11 cellular contexts compared by ENCODE assay signal in the genomic region with DNA sequence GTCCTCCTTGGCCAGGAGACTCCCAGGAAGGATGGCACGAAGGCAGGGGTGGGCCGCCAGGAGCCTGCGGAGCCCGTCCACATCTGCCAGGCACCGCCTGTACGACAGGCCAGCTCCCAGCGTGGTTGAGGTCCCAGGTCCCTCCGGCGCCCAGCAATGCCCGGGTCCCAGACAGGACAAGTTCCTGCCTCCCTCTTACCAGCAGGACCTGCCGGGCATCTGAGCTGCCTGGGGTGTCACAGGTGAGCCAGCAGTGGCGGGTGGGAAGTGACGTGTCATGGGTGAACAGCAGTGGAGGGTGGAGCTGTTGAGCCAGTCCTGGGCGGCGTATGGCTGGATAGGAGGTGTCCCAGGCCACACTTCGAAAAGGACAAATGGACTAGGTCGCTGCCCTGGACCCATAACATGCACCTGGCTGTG. TPM values are rescaled to one million over a fixed set of nuclear protein-coding genes. Genes with fewer than 3 reads are reported as not detected.
DNase-seq lines count a peak whose midpoint lies in the region; TF ChIP-seq lines count a peak whose summit lies in the region.
"Had no signal": no experiment of that assay in that cellular context is flagged by ENCODE, and none has a peak within 500 bp of the region (broad histone marks: within the 10 kb centered on the region; RNA-seq: fewer than 3 reads in every experiment).

No MANE protein-coding gene starts in this region.

- no peaks in the 10 kb centered on the region for H3K27me3 ChIP-seq in hepatocyte
- H3K27me3 ChIP-seq: vagina had no signal

- H4K20me1 ChIP-seq in hepatocyte (ENCODE audit: insufficient read depth, poor library complexity, severe bottlenecking) = no peaks in the 10 kb centered on the region

- H3K4me3 ChIP-seq in hepatocyte = no peak overlapping the region
- H3K4me3 ChIP-seq: vagina had no signal

- no peak overlapping the region for H3K4me2 ChIP-seq in hepatocyte

- no peaks in the 10 kb centered on the region for H3K79me2 ChIP-seq in hepatocyte

- H3K27ac ChIP-seq in temporal lobe (ENCODE audit: low read depth, low read length) (peak overlapping the region; percentile 25), hepatocyte (no peak overlapping the region)
- H3K27ac ChIP-seq: vagina had no signal

- WGBS in hepatocyte (ENCODE audit: low lambda C conversion rate, missing lambda C conversion rate) = 83% methylated on average over 17 of the region's 17 CpGs

- no peak for TF ChIP-seq CTCF in hepatocyte (IDR thresholded peaks at IDR 0.05; ENCODE audit: poor library complexity)

- no peaks in the 10 kb centered on the region for H3K9me3 ChIP-seq in hepatocyte (ENCODE audit: low read depth)
- H3K9me3 ChIP-seq: vagina had no signal

- no peaks in the 10 kb centered on the region for H3K36me3 ChIP-seq in hepatocyte (replicated peaks; ENCODE audit: insufficient read depth, low read depth)
- H3K36me3 ChIP-seq: vagina had no signal

- H3K4me1 ChIP-seq in hepatocyte (ENCODE audit: insufficient read depth) = no peaks in the 10 kb centered on the region
- H3K4me1 ChIP-seq: vagina had no signal

- no peaks in the 10 kb centered on the region for H3K9me2 ChIP-seq in hepatocyte (replicated peaks; ENCODE audit: insufficient read depth)

- H2AFZ ChIP-seq in hepatocyte = no peak overlapping the region

- DNase-seq in NCI-H2196 (lab: John Stamatoyannopoulos, UW; ENCODE audit: unreplicated experiment) = peak; percentile 30
- no peak for DNase-seq in NCI-H2196 treated with DMSO at 0.1 percent for 48 hours (lab: John Stamatoyannopoulos, UW; ENCODE audit: unreplicated experiment)
- DNase-seq in SW480 (ENCODE audit: low spot score) = peak; percentile 66
- DNase-seq in islet precursor cell = peak; percentile 77
- no peak for DNase-seq in hepatocyte (ENCODE audit: low spot score)
- DNase-seq in NCI-H524 treated with DMSO at 0.1 percent for 48 hours (lab: John Stamatoyannopoulos, UW) = no peak
- DNase-seq in retina = no peak
- DNase-seq: activated CD4-positive, CD25-positive, alpha-beta regulatory T cell treated with anti-CD3 and anti-CD28 coated beads, Interleukin-2, amount 50 U/mL, for 72 hours; GOT3 had no signal

RNA-seq across cellular contexts. Expression of gene BAHCC1, which starts 15.7 kb away (rescaled TPM):
- total RNA-seq in temporal lobe (16.7 TPM), hepatocyte (6.6 and 8.6 TPM in 2 replicates)
- 6.4 and 7.9 TPM in 2 replicates for polyA plus RNA-seq in hepatocyte

Comparison
In these comparisons a context has a peak if more than half of its experiments do, and no peak if none do; other contexts are left out.
1. DNase-seq: peak in NCI-H2196 (single experiment), SW480 (single experiment) and islet precursor cell (single experiment); none in NCI-H2196 treated with DMSO at 0.1 percent for 48 hours (single experiment), hepatocyte (single experiment), NCI-H524 treated with DMSO at 0.1 percent for 48 hours (single experiment) and retina (single experiment).